In genomic region chr5:69360442-69360841, GRCh38 we compare ENCODE assay signal across 1 cellular context.
TF ChIP-seq lines count a peak whose summit lies in the region.

No MANE protein-coding gene starts in this region.

TF ChIP-seq in K562, 482 proteins besides CTCF, POLR2A, EP300 and RAD21:
- 0 out of 2 replicates have a peak, but pooled peaks have one; percentile 23 for TF ChIP-seq CBFA2T3 (IDR thresholded peaks at IDR 0.05)
- TF ChIP-seq ARID3A (IDR thresholded peaks at IDR 0.05; ENCODE audit: borderline replicate concordance, low read depth, low read length), result no peak
